In genomic region chr2:17617508-17617907, GRCh38 we compare ENCODE assay signal across 9 cellular contexts.
"Had no signal": no experiment of that assay in that cellular context is flagged by ENCODE, and none has a peak within 500 bp of the region (broad histone marks: within the 10 kb centered on the region; RNA-seq: fewer than 3 reads in every experiment).

No MANE protein-coding gene starts in this region.

- H3K9me3 ChIP-seq: HAP-1 had no signal

- ATAC-seq: HCT116 had no signal

- H3K36me3 ChIP-seq: HAP-1 had no signal

- H2AFZ ChIP-seq: GM23248 had no signal

- H3K9ac ChIP-seq: GM23248 had no signal

- H3K4me3 ChIP-seq: GM23248, HAP-1 had no signal

- H3K27ac ChIP-seq: GM23248, HL-60 had no signal

- DNase-seq: GM23248, GOT3, H7, HFFc6, IMR-90, KBM-7 had no signal
